In the genomic region with DNA sequence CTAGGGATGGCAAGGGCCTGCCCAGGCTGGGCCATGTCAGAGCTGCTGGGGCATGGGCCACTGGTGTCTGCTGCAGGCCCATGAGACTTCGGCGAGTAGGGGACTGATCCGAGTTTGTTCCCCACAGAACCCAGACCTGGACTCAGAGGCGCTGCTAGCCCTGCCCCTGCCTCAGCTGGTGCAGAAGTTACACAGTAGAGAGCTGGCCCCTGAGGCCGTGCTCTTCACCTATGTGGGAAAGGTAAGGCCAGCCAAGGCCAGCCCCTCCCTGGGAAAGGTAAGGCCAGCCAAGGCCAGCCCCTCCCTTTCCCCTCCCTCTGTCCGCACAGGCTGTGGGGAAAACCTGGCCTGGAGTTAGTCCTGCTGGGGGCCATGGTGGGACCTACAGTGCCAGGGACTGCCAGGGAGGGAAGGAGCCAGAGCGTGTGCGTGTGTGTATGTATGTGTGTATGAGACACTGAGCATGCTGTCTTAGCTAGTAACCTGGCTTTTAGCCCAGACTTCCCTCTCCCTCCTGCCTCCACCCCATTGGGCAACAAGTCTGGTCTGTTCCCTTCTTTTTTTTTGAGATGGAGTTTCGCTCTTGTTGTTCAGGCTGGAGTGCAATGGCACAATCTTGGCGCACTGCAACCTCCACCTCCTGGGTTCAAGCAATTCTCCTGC, we compare ENCODE assay signal across 9 cellular contexts. TPM values are rescaled to one million over a fixed set of nuclear protein-coding genes. Genes with fewer than 3 reads are reported as not detected.
DNase-seq lines count a peak whose midpoint lies in the region; ATAC-seq and TF ChIP-seq lines count a peak whose summit lies in the region.
"Had no signal": no experiment of that assay in that cellular context is flagged by ENCODE, and none has a peak within 500 bp of the region (broad histone marks: within the 10 kb centered on the region; RNA-seq: fewer than 3 reads in every experiment).

No MANE protein-coding gene starts in this region.

- peak overlapping the region; percentile 70 for H3K4me2 ChIP-seq in hepatocyte

- H4K20me1 ChIP-seq in hepatocyte (ENCODE audit: insufficient read depth, poor library complexity, severe bottlenecking): no peaks in the 10 kb centered on the region

- peaks cover 14% of the 10 kb centered on the region for H3K4me1 ChIP-seq in hepatocyte (ENCODE audit: insufficient read depth)

- DNase-seq in Ammon's horn (ENCODE audit: low spot score): peak; percentile 97
- peak; percentile 91 for DNase-seq in LNCaP clone FGC (ENCODE audit: low read depth)
- peak in 55 of 56 donors; percentile 28 to 91 (median 77) for DNase-seq in amygdala (lab: John Stamatoyannopoulos, UW)
- DNase-seq in hepatocyte (ENCODE audit: low spot score): peak; percentile 89
- no peak for DNase-seq in stimulated activated effector memory CD8-positive, alpha-beta T cell treated with anti-CD3 and anti-CD28 coated beads, Interleukin-12 subunit alpha, Interleukin-12 subunit beta, amount 100 ng/mL, for 72 hours (ENCODE audit: low spot score in 2 of 2)
- DNase-seq in DMS114 treated with DMSO at 0.1 percent for 48 hours (lab: John Stamatoyannopoulos, UW; ENCODE audit: unreplicated experiment): no peak
- DNase-seq in effector memory CD8-positive, alpha-beta T cell: no peak
- no peak for DNase-seq in stimulated activated CD4-positive, alpha-beta T cell treated with anti-CD3 and anti-CD28 coated beads, Interleukin-4, amount 100 ng/mL, for 24 hours

- 50% methylated on average over 10 of the region's 10 CpGs for WGBS in hepatocyte (ENCODE audit: low lambda C conversion rate, missing lambda C conversion rate)

- no peaks in the 10 kb centered on the region for H3K9me3 ChIP-seq in hepatocyte (ENCODE audit: low read depth)

- H3K27ac Mint-ChIP-seq in stimulated activated effector memory CD8-positive, alpha-beta T cell treated with anti-CD3 and anti-CD28 coated beads, Interleukin-12 subunit alpha, Interleukin-12 subunit beta, amount 100 ng/mL, for 72 hours: no peak overlapping the region
- H3K27ac Mint-ChIP-seq in effector memory CD8-positive, alpha-beta T cell: peak overlapping the region in 1 of 2 donors; percentile 63
- H3K27ac Mint-ChIP-seq: activated naive CD4-positive, alpha-beta T cell treated with anti-CD3 and anti-CD28 coated beads, Interleukin-2, amount 50 U/mL, for 24 hours had no signal

- no peak overlapping the region for H2AFZ ChIP-seq in hepatocyte

- H3K27me3 ChIP-seq in hepatocyte: no peaks in the 10 kb centered on the region

- no peaks in the 10 kb centered on the region for H3K36me3 Mint-ChIP-seq in stimulated activated effector memory CD8-positive, alpha-beta T cell treated with anti-CD3 and anti-CD28 coated beads, Interleukin-12 subunit alpha, Interleukin-12 subunit beta, amount 100 ng/mL, for 72 hours
- peaks cover 4% of the 10 kb centered on the region for H3K36me3 Mint-ChIP-seq in effector memory CD8-positive, alpha-beta T cell (ENCODE audit: insufficient read depth)
- H3K36me3 Mint-ChIP-seq: activated naive CD4-positive, alpha-beta T cell treated with anti-CD3 and anti-CD28 coated beads, Interleukin-2, amount 50 U/mL, for 24 hours had no signal

- no peak overlapping the region for H3K4me3 Mint-ChIP-seq in stimulated activated effector memory CD8-positive, alpha-beta T cell treated with anti-CD3 and anti-CD28 coated beads, Interleukin-12 subunit alpha, Interleukin-12 subunit beta, amount 100 ng/mL, for 72 hours
- H3K4me3 Mint-ChIP-seq in effector memory CD8-positive, alpha-beta T cell: no peak overlapping the region
- H3K4me3 Mint-ChIP-seq: activated naive CD4-positive, alpha-beta T cell treated with anti-CD3 and anti-CD28 coated beads, Interleukin-2, amount 50 U/mL, for 24 hours had no signal

- ATAC-seq in stimulated activated effector memory CD8-positive, alpha-beta T cell treated with anti-CD3 and anti-CD28 coated beads, Interleukin-12 subunit alpha, Interleukin-12 subunit beta, amount 100 ng/mL, for 72 hours: peak; percentile 24
- ATAC-seq in effector memory CD8-positive, alpha-beta T cell (replicated peaks): no peak

- H3K4me1 Mint-ChIP-seq in stimulated activated effector memory CD8-positive, alpha-beta T cell treated with anti-CD3 and anti-CD28 coated beads, Interleukin-12 subunit alpha, Interleukin-12 subunit beta, amount 100 ng/mL, for 72 hours: peaks cover 19% of the 10 kb centered on the region
- peaks cover 2 to 9% of the 10 kb centered on the region in 2 donors for H3K4me1 Mint-ChIP-seq in effector memory CD8-positive, alpha-beta T cell (ENCODE audit: low read depth in 2 of 2)

- no peak overlapping the region for H3K4me3 ChIP-seq in LNCaP clone FGC (ENCODE audit: low read depth, low read length)
- H3K4me3 ChIP-seq in hepatocyte: no peak overlapping the region

- H3K79me2 ChIP-seq in hepatocyte: peaks cover 45% of the 10 kb centered on the region

- no peaks in the 10 kb centered on the region for H3K9me2 ChIP-seq in hepatocyte (replicated peaks; ENCODE audit: insufficient read depth)

- peak overlapping the region; percentile 58 for H3K27ac ChIP-seq in hepatocyte

- no peaks in the 10 kb centered on the region for H3K9me3 Mint-ChIP-seq in stimulated activated effector memory CD8-positive, alpha-beta T cell treated with anti-CD3 and anti-CD28 coated beads, Interleukin-12 subunit alpha, Interleukin-12 subunit beta, amount 100 ng/mL, for 72 hours
- no peaks in the 10 kb centered on the region for H3K9me3 Mint-ChIP-seq in effector memory CD8-positive, alpha-beta T cell
- H3K9me3 Mint-ChIP-seq: activated naive CD4-positive, alpha-beta T cell treated with anti-CD3 and anti-CD28 coated beads, Interleukin-2, amount 50 U/mL, for 24 hours had no signal

- peaks cover 0 to 3% of the 10 kb centered on the region in 2 donors for H3K27me3 Mint-ChIP-seq in effector memory CD8-positive, alpha-beta T cell

- TF ChIP-seq CTCF in LNCaP clone FGC (IDR thresholded peaks at IDR 0.05; ENCODE audit: control insufficient read depth, extremely low read depth, insufficient read depth): no peak
- no peak for TF ChIP-seq CTCF in hepatocyte (IDR thresholded peaks at IDR 0.05; ENCODE audit: poor library complexity)

- no peaks in the 10 kb centered on the region for H3K36me3 ChIP-seq in hepatocyte (replicated peaks; ENCODE audit: insufficient read depth, low read depth)

RNA-seq across cellular contexts. Expression of gene FAAH, which starts 8.0 kb away (rescaled TPM):
- total RNA-seq in hepatocyte: 40.3 and 44.5 TPM in 2 replicates
- 61.1 and 61.8 TPM in 2 replicates for polyA plus RNA-seq in hepatocyte

Comparison
In these comparisons a context has a peak if more than half of its experiments do, and no peak if none do; other contexts are left out.
1. DNase-seq: peak in Ammon's horn (single experiment), LNCaP clone FGC (single experiment), amygdala (55 of 56) and hepatocyte (single experiment); none in stimulated activated effector memory CD8-positive, alpha-beta T cell treated with anti-CD3 and anti-CD28 coated beads, Interleukin-12 subunit alpha, Interleukin-12 subunit beta, amount 100 ng/mL, for 72 hours (0 of 2), DMS114 treated with DMSO at 0.1 percent for 48 hours (single experiment), effector memory CD8-positive, alpha-beta T cell (0 of 3) and stimulated activated CD4-positive, alpha-beta T cell treated with anti-CD3 and anti-CD28 coated beads, Interleukin-4, amount 100 ng/mL, for 24 hours (single experiment).